In the genomic region with DNA sequence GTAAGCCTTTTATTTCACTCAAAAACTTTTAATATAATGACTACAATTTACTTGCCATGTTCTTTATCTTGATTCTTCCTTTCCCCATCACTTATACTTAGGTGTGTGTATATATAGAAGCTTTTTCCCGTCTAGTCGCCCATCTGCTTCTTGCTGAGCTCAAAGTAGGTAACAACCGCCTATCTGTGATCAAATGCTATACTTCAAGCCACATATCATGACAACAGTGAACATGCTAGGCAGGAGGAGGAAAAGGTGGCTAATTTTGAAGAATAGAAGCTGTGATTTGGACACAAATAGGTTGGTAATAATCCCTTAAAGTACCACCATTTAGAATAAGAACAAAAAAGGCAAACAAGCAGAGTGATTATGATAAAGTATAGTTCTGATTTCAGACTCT, we compare ENCODE assay signal across 8 cellular contexts.
"Had no signal": no experiment of that assay in that cellular context is flagged by ENCODE, and none has a peak within 500 bp of the region (broad histone marks: within the 10 kb centered on the region; RNA-seq: fewer than 3 reads in every experiment).

No MANE protein-coding gene starts in this region.

- H3K27ac ChIP-seq: GM23248 had no signal

- H2AFZ ChIP-seq: GM23248, GM23338 had no signal

- H3K4me3 ChIP-seq: GM23248, GM23338, HAP-1 had no signal

- ATAC-seq: GM23338, HCT116 had no signal

- H3K9me3 Mint-ChIP-seq: GM23338, H9 had no signal

- H3K4me3 Mint-ChIP-seq: GM23338, H9, HFFc6 had no signal

- H3K4me1 ChIP-seq: HAP-1 had no signal

- H3K9ac ChIP-seq: GM23248 had no signal

- DNase-seq: GM23248, GOT3, H7, H9, HFFc6 had no signal

- H3K9me3 ChIP-seq: HAP-1 had no signal

- H3K36me3 ChIP-seq: HAP-1 had no signal

- H3K4me2 ChIP-seq: GM23338 had no signal

- H3K27ac Mint-ChIP-seq: GM23338, H9, HFFc6 had no signal
